In the genomic region with DNA sequence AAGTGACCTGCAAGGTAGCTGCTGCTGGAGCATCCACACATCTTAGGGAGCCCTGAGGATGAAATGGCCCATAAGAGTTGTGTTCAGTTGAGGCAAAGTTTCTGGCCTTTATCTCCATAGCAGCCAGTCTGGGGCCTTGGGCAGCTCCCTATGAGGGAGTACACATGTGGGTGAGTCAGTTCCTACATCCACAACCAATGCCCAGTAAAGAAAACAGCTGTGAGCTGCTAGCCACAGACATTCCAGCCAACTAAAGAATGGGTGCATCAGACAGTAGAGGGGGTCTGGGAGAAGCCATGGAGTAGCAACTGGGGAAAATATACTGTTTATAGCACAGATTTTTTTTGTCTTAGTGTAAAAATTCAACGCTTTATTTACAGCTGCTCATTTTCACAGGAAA, we compare ENCODE assay signal across 17 cellular contexts.
DNase-seq lines count a peak whose midpoint lies in the region; ATAC-seq and TF ChIP-seq lines count a peak whose summit lies in the region.
"Had no signal": no experiment of that assay in that cellular context is flagged by ENCODE, and none has a peak within 500 bp of the region (broad histone marks: within the 10 kb centered on the region; RNA-seq: fewer than 3 reads in every experiment).

No MANE protein-coding gene starts in this region.

- POLR2A ChIA-PET in MCF 10A (lab: Yijun Ruan, JAX), result interaction anchor here (0.6 kb wide), 1 partner anchor 191 kb away, joined by 3 read pairs; no protein-coding TSS in a partner anchor

- no peaks in the 10 kb centered on the region for H3K27me3 Mint-ChIP-seq in MCF 10A (ENCODE audit: insufficient read depth, unreplicated experiment)
- H3K27me3 Mint-ChIP-seq in activated naive CD8-positive, alpha-beta T cell treated with anti-CD3 and anti-CD28 coated beads, Interleukin-2, amount 50 U/mL, for 24 hours, result no peaks in the 10 kb centered on the region

- no TSS peak for BruUV-seq in MCF 10A (replicated peaks; lab: Mats Ljungman, UMichigan)

- no peak for TF ChIP-seq POLR2A in breast epithelium (IDR thresholded peaks at IDR 0.05)

- no peak for TF ChIP-seq CTCF in MCF 10A (IDR thresholded peaks at IDR 0.05; ENCODE audit: unreplicated experiment)
- no peak for TF ChIP-seq CTCF in breast epithelium (IDR thresholded peaks at IDR 0.05)
- no peak for TF ChIP-seq CTCF in astrocyte of the spinal cord (IDR thresholded peaks at IDR 0.05; ENCODE audit: low read depth, low read length)

- CTCF ChIA-PET in MCF 10A (lab: Yijun Ruan, JAX), result no interaction called here

- H3K27ac ChIP-seq in breast epithelium, result no peak overlapping the region
- H3K27ac ChIP-seq: left lung, tibial nerve had no signal

- H3K4me3 Mint-ChIP-seq in MCF 10A (ENCODE audit: unreplicated experiment), result no peak overlapping the region
- no peak overlapping the region for H3K4me3 Mint-ChIP-seq in activated naive CD8-positive, alpha-beta T cell treated with anti-CD3 and anti-CD28 coated beads, Interleukin-2, amount 50 U/mL, for 24 hours
- H3K4me3 Mint-ChIP-seq: naive thymus-derived CD8-positive, alpha-beta T cell had no signal

- H3K9me3 Mint-ChIP-seq in MCF 10A (ENCODE audit: unreplicated experiment), result peaks cover 9% of the 10 kb centered on the region
- H3K9me3 Mint-ChIP-seq in activated naive CD8-positive, alpha-beta T cell treated with anti-CD3 and anti-CD28 coated beads, Interleukin-2, amount 50 U/mL, for 24 hours, result peaks cover 28% of the 10 kb centered on the region

- H3K36me3 Mint-ChIP-seq in MCF 10A (ENCODE audit: insufficient read depth, unreplicated experiment), result no peaks in the 10 kb centered on the region
- H3K36me3 Mint-ChIP-seq in activated naive CD8-positive, alpha-beta T cell treated with anti-CD3 and anti-CD28 coated beads, Interleukin-2, amount 50 U/mL, for 24 hours (ENCODE audit: low read depth), result no peaks in the 10 kb centered on the region

- H3K27ac Mint-ChIP-seq in MCF 10A (ENCODE audit: low read depth, unreplicated experiment), result no peak overlapping the region
- no peak overlapping the region for H3K27ac Mint-ChIP-seq in activated naive CD8-positive, alpha-beta T cell treated with anti-CD3 and anti-CD28 coated beads, Interleukin-2, amount 50 U/mL, for 24 hours
- H3K27ac Mint-ChIP-seq: naive thymus-derived CD8-positive, alpha-beta T cell had no signal

- no peaks in the 10 kb centered on the region for H3K27me3 ChIP-seq in breast epithelium
- H3K27me3 ChIP-seq: left lung, tibial nerve had no signal

- in situ Hi-C loops in astrocyte of the spinal cord (cut with HindIII; ENCODE audit: low sequenced_read_pairs), result no loop called here

- no peaks in the 10 kb centered on the region for H3K36me3 ChIP-seq in breast epithelium
- H3K36me3 ChIP-seq: left lung, tibial nerve had no signal

- no peaks in the 10 kb centered on the region for H3K4me1 ChIP-seq in breast epithelium
- H3K4me1 ChIP-seq: left lung, tibial nerve had no signal

- H3K9me3 ChIP-seq in breast epithelium, result peaks cover 0 to 7% of the 10 kb centered on the region in 2 donors
- H3K9me3 ChIP-seq: tibial nerve had no signal

- no peak for ATAC-seq in activated naive CD8-positive, alpha-beta T cell treated with anti-CD3 and anti-CD28 coated beads, Interleukin-2, amount 50 U/mL, for 24 hours
- ATAC-seq: left lung; naive thymus-derived CD8-positive, alpha-beta T cell had no signal

- intact Hi-C loops in MCF 10A (cut with micrococcal nuclease) (no loop called here), breast epithelium (cut with DNase I; ENCODE audit: low total_unique reads) (no loop called here)

- H3K4me3 ChIP-seq in breast epithelium (no peak overlapping the region), astrocyte of the spinal cord (ENCODE audit: low read depth, low read length) (no peak overlapping the region)
- H3K4me3 ChIP-seq: left lung, tibial nerve had no signal

- DNase-seq in MCF 10A (ENCODE audit: unreplicated experiment) (peak; percentile 8), breast epithelium (ENCODE audit: low spot score in 2 of 2) (no peak), astrocyte of the spinal cord (ENCODE audit: low read depth, low spot score) (peak; percentile 90), foreskin melanocyte (peak; percentile 51), NCI-H1048 (lab: John Stamatoyannopoulos, UW) (no peak), GOT3 (lab: John Stamatoyannopoulos, UW) (no peak)
- no peak for DNase-seq in stimulated activated CD4-positive, alpha-beta T cell treated with anti-CD3 and anti-CD28 coated beads, Interleukin-4, amount 100 ng/mL, for 1 hour
- DNase-seq in activated naive CD8-positive, alpha-beta T cell treated with anti-CD3 and anti-CD28 coated beads, Interleukin-2, amount 50 U/mL, for 24 hours, result no peak
- DNase-seq: 8988T; activated effector memory CD4-positive, alpha-beta T cell treated with anti-CD3 and anti-CD28 coated beads, Interleukin-2, amount 50 U/mL, for 16 hours; hippocampal formation; left lung; naive thymus-derived CD8-positive, alpha-beta T cell; NCI-H1694; NCI-H446 treated with DMSO at 0.1 percent for 48 hours; stimulated activated CD4-positive, alpha-beta T cell treated with anti-CD3 and anti-CD28 coated beads, Interleukin-2, amount 100 ng/mL, for 48 hours had no signal

- H3K4me1 Mint-ChIP-seq in MCF 10A (ENCODE audit: insufficient read depth, unreplicated experiment), result no peaks in the 10 kb centered on the region
- no peaks in the 10 kb centered on the region for H3K4me1 Mint-ChIP-seq in activated naive CD8-positive, alpha-beta T cell treated with anti-CD3 and anti-CD28 coated beads, Interleukin-2, amount 50 U/mL, for 24 hours
- H3K4me1 Mint-ChIP-seq: naive thymus-derived CD8-positive, alpha-beta T cell had no signal

Comparison
In these comparisons a context has a peak if more than half of its experiments do, and no peak if none do; other contexts are left out.
1. DNase-seq: peak in MCF 10A (single experiment), astrocyte of the spinal cord (single experiment) and foreskin melanocyte (single experiment); none in breast epithelium (0 of 2), NCI-H1048 (single experiment), stimulated activated CD4-positive, alpha-beta T cell treated with anti-CD3 and anti-CD28 coated beads, Interleukin-4, amount 100 ng/mL, for 1 hour (single experiment), GOT3 (single experiment) and activated naive CD8-positive, alpha-beta T cell treated with anti-CD3 and anti-CD28 coated beads, Interleukin-2, amount 50 U/mL, for 24 hours (single experiment).